ENCODE assay signal across 9 cellular contexts in the genomic region with DNA sequence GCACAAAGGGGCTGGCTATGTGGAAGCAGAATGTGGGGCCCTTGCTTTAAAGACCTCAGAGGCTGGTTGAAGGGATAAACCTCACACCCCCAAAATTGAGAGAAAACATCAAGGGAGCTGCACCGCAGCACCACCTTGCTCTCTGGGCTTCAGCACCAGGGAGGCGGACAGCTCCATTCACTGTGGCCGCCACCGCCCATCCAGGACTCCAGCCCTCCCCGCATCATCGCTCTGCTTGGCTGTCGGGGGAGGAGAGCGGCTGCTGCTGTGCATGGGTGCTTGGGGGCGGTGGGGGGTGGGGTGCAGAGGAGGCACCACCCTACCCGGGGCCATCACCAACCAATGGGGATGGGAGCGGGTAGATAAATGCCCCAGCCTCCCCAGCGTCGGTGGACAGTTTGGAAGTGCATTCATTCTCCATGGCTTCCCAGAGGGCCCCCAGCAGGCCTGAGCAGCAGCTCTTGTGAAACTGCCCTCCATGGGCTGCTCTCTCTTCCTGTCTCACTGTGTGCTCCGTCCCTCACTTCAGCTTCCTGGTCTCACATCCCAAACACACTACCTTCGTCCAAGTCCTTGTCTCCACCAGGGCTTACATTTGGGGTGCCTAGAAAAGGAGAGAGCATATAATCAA.
DNase-seq lines count a peak whose midpoint lies in the region; ATAC-seq and TF ChIP-seq lines count a peak whose summit lies in the region.
"Had no signal": no experiment of that assay in that cellular context is flagged by ENCODE, and none has a peak within 500 bp of the region (broad histone marks: within the 10 kb centered on the region; RNA-seq: fewer than 3 reads in every experiment).

No MANE protein-coding gene starts in this region.

- no peak overlapping the region for H3K4me2 ChIP-seq in Karpas-422 (ENCODE audit: low read depth, low read length, poor library complexity, severe bottlenecking)

- TF ChIP-seq CTCF in adrenal gland (IDR thresholded peaks at IDR 0.05) (no peak), lower lobe of right lung (IDR thresholded peaks at IDR 0.05) (no peak)

- no peaks in the 10 kb centered on the region for H3K36me3 ChIP-seq in Karpas-422 (ENCODE audit: insufficient read depth, low read length)
- no peaks in the 10 kb centered on the region for H3K36me3 ChIP-seq in adrenal gland (replicated peaks in 1 of 2)
- H3K36me3 ChIP-seq in lower lobe of right lung = no peaks in the 10 kb centered on the region

- DNase-seq in Caki2 (ENCODE audit: low read depth) (peak; percentile 54), Karpas-422 (peak; percentile 69), adrenal gland (peak in 6 of 7 donors; percentile 19 to 61 (median 56)), lower lobe of right lung (peak; percentile 45), NCI-H524 treated with DMSO at 0.1 percent for 48 hours (lab: John Stamatoyannopoulos, UW) (no peak), NCI-H146 treated with DMSO at 0.1 percent for 48 hours (lab: John Stamatoyannopoulos, UW; ENCODE audit: unreplicated experiment) (no peak)
- DNase-seq: T1000 had no signal

- H3K27me3 ChIP-seq in Karpas-422 (ENCODE audit: low read length) = no peaks in the 10 kb centered on the region
- peaks cover 7% of the 10 kb centered on the region for H3K27me3 ChIP-seq in adrenal gland
- peaks cover 48% of the 10 kb centered on the region for H3K27me3 ChIP-seq in lower lobe of right lung (ENCODE audit: low read depth)

- no peaks in the 10 kb centered on the region for H3K4me1 ChIP-seq in Karpas-422 (ENCODE audit: low read length)
- H3K4me1 ChIP-seq in adrenal gland (replicated peaks in 1 of 2) = no peaks in the 10 kb centered on the region
- H3K4me1 ChIP-seq in lower lobe of right lung = no peaks in the 10 kb centered on the region

- no peaks in the 10 kb centered on the region for H3K79me2 ChIP-seq in Karpas-422 (ENCODE audit: low read length)

- no peaks in the 10 kb centered on the region for H3K9me2 ChIP-seq in Karpas-422 (replicated peaks; ENCODE audit: insufficient read depth, low read length)

- H4K20me1 ChIP-seq in Karpas-422 (ENCODE audit: insufficient read depth, low read depth, low read length) = no peaks in the 10 kb centered on the region

- H3K27ac ChIP-seq in Karpas-422 (ENCODE audit: low read length) (no peak overlapping the region), adrenal gland (no peak overlapping the region), lower lobe of right lung (no peak overlapping the region)

- H3K9me3 ChIP-seq in Karpas-422 (ENCODE audit: low read length) (peaks cover 4% of the 10 kb centered on the region), adrenal gland (replicated peaks in 1 of 3) (peaks cover 0 to 9% (median 4%) of the 10 kb centered on the region in 3 donors), lower lobe of right lung (peaks cover 18% of the 10 kb centered on the region)

- in situ Hi-C loops in Caki2 (cut with HindIII; ENCODE audit: low pct_unique_long_range_greater_than_20kb, low sequenced_read_pairs) = no loop called here

- H2AFZ ChIP-seq in Karpas-422 (ENCODE audit: low read length) = no peak overlapping the region

- H3K4me3 ChIP-seq in Karpas-422 (ENCODE audit: low read length) (no peak overlapping the region), adrenal gland (no peak overlapping the region), lower lobe of right lung (no peak overlapping the region)

- peak in 1 of 2 donors; percentile 58 for ATAC-seq in lower lobe of right lung
- ATAC-seq in GM21576 (IDR thresholded peaks at IDR 0.05; ENCODE audit: unreplicated experiment) = no peak
- ATAC-seq in HG03139 (IDR thresholded peaks at IDR 0.05; ENCODE audit: unreplicated experiment) = no peak

- intact Hi-C loops in adrenal gland (cut with DNase I) = no loop called here
- intact Hi-C loops in lower lobe of right lung (cut with DNase I) = no loop called here

- no peak overlapping the region for H3K9ac ChIP-seq in Karpas-422 (ENCODE audit: low read length)

- 14 to 23% (median 14%) methylated on average over 5 to 15 of the region's 15 CpGs for WGBS in adrenal gland, 4 donors

- TF ChIP-seq POLR2A in adrenal gland (IDR thresholded peaks at IDR 0.05) = no peak

Comparison
In these comparisons a context has a peak if more than half of its experiments do, and no peak if none do; other contexts are left out.
1. DNase-seq: peak in Caki2 (single experiment), Karpas-422 (single experiment), adrenal gland (6 of 7) and lower lobe of right lung (single experiment); none in NCI-H524 treated with DMSO at 0.1 percent for 48 hours (single experiment) and NCI-H146 treated with DMSO at 0.1 percent for 48 hours (single experiment).